8 cellular contexts compared by ENCODE assay signal in the genomic region with DNA sequence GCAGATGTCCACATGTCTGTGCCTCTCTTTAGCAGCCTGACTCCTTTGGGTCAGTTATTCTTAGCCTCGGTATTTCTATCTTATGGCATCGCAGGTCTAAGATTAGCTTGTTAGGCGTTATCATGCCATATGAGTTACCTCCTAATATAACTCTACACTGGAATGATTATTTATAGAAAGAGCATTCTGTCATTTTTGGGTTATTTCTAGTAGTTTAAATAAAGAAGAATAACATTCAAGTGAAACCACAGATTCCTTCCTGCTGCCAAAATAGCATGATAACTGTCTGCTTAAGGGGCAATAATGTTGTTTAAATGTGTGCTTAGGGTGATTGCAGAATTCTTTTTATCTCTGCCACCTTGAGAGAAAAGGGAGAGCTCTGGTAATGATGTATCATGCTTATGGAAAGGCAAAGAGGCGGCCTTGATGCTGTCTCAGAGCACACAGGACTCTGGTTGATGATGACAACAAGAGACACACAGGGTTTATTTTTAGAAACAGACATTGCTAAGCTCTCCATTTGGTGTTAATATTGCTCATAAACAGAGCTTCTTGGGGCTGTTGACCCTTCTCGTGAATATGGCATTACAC. TPM values are rescaled to one million over a fixed set of nuclear protein-coding genes. Genes with fewer than 3 reads are reported as not detected.
DNase-seq lines count a peak whose midpoint lies in the region; ATAC-seq, FAIRE-seq and TF ChIP-seq lines count a peak whose summit lies in the region.

No MANE protein-coding gene starts in this region.

- TF ChIP-seq EP300 in sigmoid colon (IDR thresholded peaks at IDR 0.05): no peak

- BruUV-seq in A673 (replicated peaks; lab: Mats Ljungman, UMichigan): no TSS peak

- intact Hi-C loops in A673 (cut with micrococcal nuclease; ENCODE audit: unreplicated experiment) (no loop called here), sigmoid colon (cut with DNase I) (no loop called here)

- TF ChIP-seq POLR2A in sigmoid colon (IDR thresholded peaks at IDR 0.05): no peak

- peak; percentile 86 for FAIRE-seq in GM19239 (lab: Jason Lieb, UNC)

- 54 to 89% methylated on average over 5 of the region's 5 CpGs for WGBS in sigmoid colon, 2 donors

- POLR2A ChIA-PET in A673 (lab: Charles Lee; ENCODE audit: low non-redundant PET): no interaction called here

- no peaks in the 10 kb centered on the region for H3K9me3 ChIP-seq in A673 (ENCODE audit: low read depth, low read length, poor library complexity, severe bottlenecking)
- H3K9me3 ChIP-seq in sigmoid colon: no peaks in the 10 kb centered on the region

- H3K27me3 ChIP-seq in A673 (replicated peaks; ENCODE audit: insufficient read depth, low read depth, low read length, poor library complexity) (no peaks in the 10 kb centered on the region), sigmoid colon (no peaks in the 10 kb centered on the region)

- CTCF ChIA-PET in A673 (lab: Charles Lee): no interaction called here

- H3K36me3 ChIP-seq in A673 (ENCODE audit: insufficient read depth, low read length, poor library complexity, severe bottlenecking): no peaks in the 10 kb centered on the region
- H3K36me3 ChIP-seq in sigmoid colon: no peaks in the 10 kb centered on the region

- peak; percentile 50 for ATAC-seq in HG03280 (IDR thresholded peaks at IDR 0.05; ENCODE audit: unreplicated experiment)

- H3K27ac ChIP-seq in A673 (ENCODE audit: low read depth, low read length, poor library complexity, severe bottlenecking): peak overlapping the region; percentile 11
- H3K27ac ChIP-seq in sigmoid colon: peak overlapping the region in 1 of 4 donors; percentile 17

- no peak for TF ChIP-seq CTCF in A673 (conservative IDR thresholded peaks at IDR 0.05; ENCODE audit: low read depth, low read length)
- TF ChIP-seq CTCF in sigmoid colon (IDR thresholded peaks at IDR 0.05): no peak

- H3K4me3 ChIP-seq in A673 (ENCODE audit: low read depth, low read length, poor library complexity, severe bottlenecking): no peak overlapping the region
- H3K4me3 ChIP-seq in sigmoid colon: no peak overlapping the region

- H3K4me1 ChIP-seq in A673 (ENCODE audit: insufficient read depth, low read length, poor library complexity, severe bottlenecking) (peaks cover 60% of the 10 kb centered on the region), sigmoid colon (peaks cover 0 to 21% (median 5%) of the 10 kb centered on the region in 4 donors)

- DNase-seq in A673 (ENCODE audit: low spot score) (no peak), GM19239 (ENCODE audit: insufficient read length, low spot score) (no peak), cerebellum (ENCODE audit: low spot score) (peak; percentile 65), NCI-H2107 (lab: John Stamatoyannopoulos, UW) (no peak), activated gamma-delta T cell (lab: John Stamatoyannopoulos, UW) (no peak), NCI-H1436 (lab: John Stamatoyannopoulos, UW) (no peak), sigmoid colon (no peak)

RNA-seq across cellular contexts. Expression of a gene that starts 10.4 kb away (rescaled TPM):
- total RNA-seq in A673 (2021) (28.3 and 31.9 TPM in 2 replicates), cerebellum (62.0 TPM), sigmoid colon (10 to 100 TPM; 22.2 to 38.2 (median 33.5) TPM)
- polyA plus RNA-seq in sigmoid colon: 1 to 10 TPM; 2.4 to 8.1 (median 5.5) TPM
